2 cellular contexts compared by ENCODE assay signal in genomic region chr15:87781959-87782625, GRCh38.
TF ChIP-seq lines count a peak whose summit lies in the region.

No MANE protein-coding gene starts in this region.

TF ChIP-seq in HepG2, 621 proteins besides CTCF, POLR2A, EP300 and RAD21 (continued from another document):
- TF ChIP-seq RNF219 (CRISPR knock-in tag; IDR thresholded peaks at IDR 0.05) (no peak), MAFK (conservative IDR thresholded peaks at IDR 0.05 in 1 of 2, IDR thresholded peaks at IDR 0.05 in 1 of 2; ENCODE audit: low read length in 2 of 2) (peak; percentile 90 to 97), KDM5B (CRISPR knock-in tag; IDR thresholded peaks at IDR 0.05; ENCODE audit: borderline replicate concordance) (no peak), ZFAT (CRISPR knock-in tag; conservative IDR thresholded peaks at IDR 0.05) (no peak), ZSCAN31 (CRISPR knock-in tag; IDR thresholded peaks at IDR 0.05; ENCODE audit: low read depth) (no peak)
TF ChIP-seq in HepG2: peak in this region for 2.

TF ChIP-seq in K562, 482 proteins besides CTCF, POLR2A, EP300 and RAD21 (continued from another document):
- TF ChIP-seq HMBOX1 (IDR thresholded peaks at IDR 0.05) (no peak), GTF2A2 (tag; IDR thresholded peaks at IDR 0.05) (no peak), C11orf30 (IDR thresholded peaks at IDR 0.05; ENCODE audit: low read depth) (peak; percentile 76), NCOA2 (IDR thresholded peaks at IDR 0.05; ENCODE audit: partially characterized antibody in 2 of 2) (no peak), SOX6 (IDR thresholded peaks at IDR 0.05) (no peak), ELF4 (CRISPR knock-in tag; IDR thresholded peaks at IDR 0.05) (no peak), SNRNP70 (optimal IDR thresholded peaks at IDR 0.05; ENCODE audit: low read depth, low read length) (no peak), PRMT5 (CRISPR knock-in tag; IDR thresholded peaks at IDR 0.05) (no peak), ZFPM2 (CRISPR knock-in tag; IDR thresholded peaks at IDR 0.05) (no peak), ZNF316 (IDR thresholded peaks at IDR 0.05) (peak; percentile 86), MTA3 (IDR thresholded peaks at IDR 0.05; ENCODE audit: borderline replicate concordance) (no peak), MECOM (CRISPR knock-in tag; IDR thresholded peaks at IDR 0.05) (no peak), FOXM1 (IDR thresholded peaks at IDR 0.05; ENCODE audit: low read depth) (no peak), FOXM1 (CRISPR knock-in tag; IDR thresholded peaks at IDR 0.05; ENCODE audit: low read depth) (no peak), ZNF354B (CRISPR knock-in tag; IDR thresholded peaks at IDR 0.05) (no peak), ZNF830 (CRISPR knock-in tag; IDR thresholded peaks at IDR 0.05) (no peak), NFYB (IDR thresholded peaks at IDR 0.05; ENCODE audit: extremely low read depth, insufficient read length) (no peak), NR1H2 (CRISPR knock-in tag; IDR thresholded peaks at IDR 0.05) (no peak), THRB (CRISPR knock-in tag; conservative IDR thresholded peaks at IDR 0.05) (no peak), MAFG (tag; conservative IDR thresholded peaks at IDR 0.05) (peak; percentile 85), SIN3A (IDR thresholded peaks at IDR 0.05; ENCODE audit: borderline replicate concordance in 2 of 2, control insufficient read depth in 1 of 2, low read depth in 2 of 2, low read length in 2 of 2) (no peak), ZNF785 (CRISPR knock-in tag; IDR thresholded peaks at IDR 0.05) (no peak), NEUROD1 (IDR thresholded peaks at IDR 0.05; ENCODE audit: borderline replicate concordance, low read depth, low read length, partially characterized antibody) (no peak), TSHZ1 (CRISPR knock-in tag; IDR thresholded peaks at IDR 0.05) (no peak), MAFK (IDR thresholded peaks at IDR 0.05; ENCODE audit: low read length) (peak; percentile 92), E2F1 (CRISPR knock-in tag; IDR thresholded peaks at IDR 0.05) (no peak), BCLAF1 (IDR thresholded peaks at IDR 0.05; ENCODE audit: borderline replicate concordance in 1 of 2, control insufficient read depth in 1 of 2, low read depth in 2 of 2, low read length in 1 of 2) (no peak), RAD51 (IDR thresholded peaks at IDR 0.05; ENCODE audit: borderline replicate concordance, low read depth) (no peak), ZNF224 (CRISPR knock-in tag; IDR thresholded peaks at IDR 0.05) (no peak), POLR2H (tag; IDR thresholded peaks at IDR 0.05; ENCODE audit: low read depth) (no peak), KLF10 (CRISPR knock-in tag; IDR thresholded peaks at IDR 0.05) (no peak), THRA (IDR thresholded peaks at IDR 0.05) (no peak), MAFF (IDR thresholded peaks at IDR 0.05; ENCODE audit: low read length) (peak; percentile 93), ZFP91 (CRISPR knock-in tag; IDR thresholded peaks at IDR 0.05) (no peak)
TF ChIP-seq in K562: peak in this region for 5.
